Comparison of ENCODE assay signal across 17 cellular contexts in genomic region chr6:67493682-67494081, GRCh38.
DNase-seq lines count a peak whose midpoint lies in the region; ATAC-seq, FAIRE-seq and TF ChIP-seq lines count a peak whose summit lies in the region.
"Had no signal": no experiment of that assay in that cellular context is flagged by ENCODE, and none has a peak within 500 bp of the region (broad histone marks: within the 10 kb centered on the region; RNA-seq: fewer than 3 reads in every experiment).

No MANE protein-coding gene starts in this region.

- H3K23ac ChIP-seq in IMR-90 (ENCODE audit: low read depth, low read length) = no peak overlapping the region

- H3K4me2 ChIP-seq in A549 (no peak overlapping the region), IMR-90 (ENCODE audit: low read depth, low read length) (no peak overlapping the region), SU-DHL-6 (ENCODE audit: low read depth, low read length, poor library complexity, severe bottlenecking) (no peak overlapping the region)
- H3K4me2 ChIP-seq: BLaER1 had no signal

- peaks cover 28% of the 10 kb centered on the region for H3K9me3 Mint-ChIP-seq in activated CD8-positive, alpha-beta T cell treated with anti-CD3 and anti-CD28 coated beads, Interleukin-2, amount 10 ng/mL, durations not matched to agents 7 days and 5 days (ENCODE audit: insufficient read depth)

- CTCF ChIA-PET in A549 (lab: Yijun Ruan, JAX) = no interaction called here
- CTCF ChIA-PET in IMR-90 (lab: Yijun Ruan, JAX) = no interaction called here
- CTCF ChIA-PET in activated CD8-positive, alpha-beta T cell treated with anti-CD3 and anti-CD28 coated beads, Interleukin-2, amount 10 ng/mL, durations not matched to agents 7 days and 5 days (lab: Charles Lee) = no interaction called here

- H3K27ac ChIP-seq in A549 (no peak overlapping the region), IMR-90 (ENCODE audit: insufficient read depth, low read length) (no peak overlapping the region), SU-DHL-6 (ENCODE audit: low read depth, low read length) (no peak overlapping the region)
- H3K27ac ChIP-seq: BLaER1, C4-2B had no signal

- POLR2A ChIA-PET in A549 (lab: Yijun Ruan, JAX) = no interaction called here
- POLR2A ChIA-PET in IMR-90 (lab: Charles Lee; ENCODE audit: unreplicated experiment) = no interaction called here
- POLR2A ChIA-PET in activated CD8-positive, alpha-beta T cell treated with anti-CD3 and anti-CD28 coated beads, Interleukin-2, amount 10 ng/mL, durations not matched to agents 7 days and 5 days (lab: Charles Lee) = no interaction called here

- H4K5ac ChIP-seq in IMR-90 (ENCODE audit: low read depth, low read length) = no peak overlapping the region

- no peak overlapping the region for H4K8ac ChIP-seq in IMR-90 (ENCODE audit: low read depth in 2 of 2, low read length in 2 of 2)

- TF ChIP-seq CTCF in A549 (IDR thresholded peaks at IDR 0.05) (no peak), IMR-90 (conservative IDR thresholded peaks at IDR 0.05; ENCODE audit: low read depth, low read length) (no peak), SU-DHL-6 (IDR thresholded peaks at IDR 0.05; ENCODE audit: insufficient read depth, low read length, poor library complexity, severe bottlenecking) (no peak)

- H3K4me1 Mint-ChIP-seq in activated CD8-positive, alpha-beta T cell treated with anti-CD3 and anti-CD28 coated beads, Interleukin-2, amount 10 ng/mL, durations not matched to agents 7 days and 5 days (ENCODE audit: low read depth) = no peaks in the 10 kb centered on the region
- H3K4me1 Mint-ChIP-seq: B cell; CD4-positive, CD25-positive, alpha-beta regulatory T cell had no signal

- dilution Hi-C loops in IMR-90 (cut with HindIII; ENCODE audit: low sequenced_read_pairs, unreplicated experiment) = no loop called here

- H3K4me3 Mint-ChIP-seq in activated CD8-positive, alpha-beta T cell treated with anti-CD3 and anti-CD28 coated beads, Interleukin-2, amount 10 ng/mL, durations not matched to agents 7 days and 5 days = no peak overlapping the region
- H3K4me3 Mint-ChIP-seq: B cell; CD4-positive, CD25-positive, alpha-beta regulatory T cell; CD8-positive, alpha-beta T cell had no signal

- no peaks in the 10 kb centered on the region for H3K36me3 ChIP-seq in IMR-90 (ENCODE audit: control insufficient read depth, insufficient read depth, low read length)
- no peaks in the 10 kb centered on the region for H3K36me3 ChIP-seq in SU-DHL-6 (ENCODE audit: low read length)
- H3K36me3 ChIP-seq: BLaER1 had no signal

- H2BK120ac ChIP-seq in IMR-90 (ENCODE audit: low read depth, low read length) = no peak overlapping the region

- TF ChIP-seq RAD21 in A549 (conservative IDR thresholded peaks at IDR 0.05 in 1 of 2, IDR thresholded peaks at IDR 0.05 in 1 of 2) (no peak), IMR-90 (IDR thresholded peaks at IDR 0.05; ENCODE audit: low read length) (no peak)

- FAIRE-seq in A549 (lab: Jason Lieb, UNC) = no peak
- FAIRE-seq: GM12892 had no signal

- no peaks in the 10 kb centered on the region for H3K9me2 ChIP-seq in SU-DHL-6 (replicated peaks; ENCODE audit: insufficient read depth, low read length)

- no peak for TF ChIP-seq POLR2A in A549 (IDR thresholded peaks at IDR 0.05; ENCODE audit: low read length)
- TF ChIP-seq POLR2A in IMR-90 (IDR thresholded peaks at IDR 0.05; ENCODE audit: low read depth, low read length) = no peak

- H4K20me1 ChIP-seq in IMR-90 (ENCODE audit: insufficient read depth, low read length) = no peaks in the 10 kb centered on the region
- no peaks in the 10 kb centered on the region for H4K20me1 ChIP-seq in SU-DHL-6 (ENCODE audit: low read depth, low read length)
- H4K20me1 ChIP-seq: BLaER1 had no signal

- no peak overlapping the region for H3K56ac ChIP-seq in IMR-90 (ENCODE audit: extremely low read depth, insufficient read depth, low read length)

- no peak overlapping the region for H3K27ac Mint-ChIP-seq in activated CD8-positive, alpha-beta T cell treated with anti-CD3 and anti-CD28 coated beads, Interleukin-2, amount 10 ng/mL, durations not matched to agents 7 days and 5 days
- H3K27ac Mint-ChIP-seq: B cell; CD4-positive, CD25-positive, alpha-beta regulatory T cell; CD8-positive, alpha-beta T cell had no signal

- H2AFZ ChIP-seq in IMR-90 (replicated peaks; ENCODE audit: low read length, poor library complexity) = no peak overlapping the region
- H2AFZ ChIP-seq in SU-DHL-6 (ENCODE audit: low read depth, low read length, severe bottlenecking) = peak overlapping the region; percentile 85

- H2BK20ac ChIP-seq in IMR-90 (ENCODE audit: low read depth, low read length) = no peak overlapping the region

- H4K91ac ChIP-seq in IMR-90 (ENCODE audit: insufficient read depth, low read depth, low read length) = no peak overlapping the region

- no peaks in the 10 kb centered on the region for H3K79me1 ChIP-seq in IMR-90 (ENCODE audit: low read depth in 1 of 2, low read length in 2 of 2)

- H2AK5ac ChIP-seq in IMR-90 (ENCODE audit: low read depth, low read length) = no peak overlapping the region

- H3K9ac ChIP-seq in IMR-90 (ENCODE audit: low read depth, low read length) (no peak overlapping the region), SU-DHL-6 (ENCODE audit: low read length) (no peak overlapping the region)
- H3K9ac ChIP-seq: BLaER1 had no signal

- H3K4me1 ChIP-seq in A549 (no peaks in the 10 kb centered on the region), IMR-90 (ENCODE audit: control insufficient read depth, insufficient read depth, low read length) (no peaks in the 10 kb centered on the region)
- H3K4me1 ChIP-seq: BLaER1, Caco-2 had no signal

- H3K18ac ChIP-seq in IMR-90 (ENCODE audit: low read depth, low read length) = no peak overlapping the region

- DNase-seq in A549 (ENCODE audit: low read depth in 1 of 2, low spot score in 1 of 2) (no peak), IMR-90 (no peak), superior temporal gyrus (ENCODE audit: extremely low spot score) (no peak), HPDE6-E6E7 (ENCODE audit: extremely low spot score) (no peak)
- no peak for DNase-seq in activated CD8-positive, alpha-beta T cell treated with anti-CD3 and anti-CD28 coated beads, Interleukin-2, amount 10 ng/mL, durations not matched to agents 7 days and 5 days
- DNase-seq: Caco-2; CD4-positive, CD25-positive, alpha-beta regulatory T cell; CD8-positive, alpha-beta T cell; DND-41; GOT3; H7; HCEC 1CT had no signal

- BruUV-seq in IMR-90 (replicated peaks; lab: Mats Ljungman, UMichigan) = no TSS peak

- in situ Hi-C loops in IMR-90 (cut with MboI; ENCODE audit: low sequenced_read_pairs) = no loop called here

- H3K9me3 ChIP-seq in A549 (no peaks in the 10 kb centered on the region), IMR-90 (ENCODE audit: control insufficient read depth, insufficient read depth, low read length) (no peaks in the 10 kb centered on the region), SU-DHL-6 (ENCODE audit: insufficient read depth, low read length) (0 out of 2 replicates have a peak, but pooled peaks cover 3% of the 10 kb centered on the region)
- H3K9me3 ChIP-seq: BLaER1, Caco-2 had no signal

- no peaks in the 10 kb centered on the region for H3K27me3 Mint-ChIP-seq in activated CD8-positive, alpha-beta T cell treated with anti-CD3 and anti-CD28 coated beads, Interleukin-2, amount 10 ng/mL, durations not matched to agents 7 days and 5 days (ENCODE audit: low read depth)
- H3K27me3 Mint-ChIP-seq: B cell; CD4-positive, CD25-positive, alpha-beta regulatory T cell had no signal

- intact Hi-C loops in IMR-90 (cut with micrococcal nuclease) = no loop called here

- H3K27me3 ChIP-seq in IMR-90 (ENCODE audit: control insufficient read depth, insufficient read depth, low read length) = no peaks in the 10 kb centered on the region
- no peaks in the 10 kb centered on the region for H3K27me3 ChIP-seq in SU-DHL-6 (ENCODE audit: low read length)
- H3K27me3 ChIP-seq: BLaER1 had no signal

- no peaks in the 10 kb centered on the region for H3K9me1 ChIP-seq in IMR-90 (ENCODE audit: insufficient read depth, low read length)

- no peak overlapping the region for H3K14ac ChIP-seq in IMR-90 (replicated peaks; ENCODE audit: low read depth, low read length)

- H3F3A ChIP-seq in SU-DHL-6 (ENCODE audit: insufficient read depth) = no peaks in the 10 kb centered on the region

- TF ChIP-seq EP300 in A549 (IDR thresholded peaks at IDR 0.05) = no peak

- ATAC-seq in A549 (no peak), IMR-90 (ENCODE audit: low read depth) (no peak)
- no peak for ATAC-seq in activated CD8-positive, alpha-beta T cell treated with anti-CD3 and anti-CD28 coated beads, Interleukin-2, amount 10 ng/mL, durations not matched to agents 7 days and 5 days
- ATAC-seq: CD8-positive, alpha-beta T cell had no signal

- H3K4me3 ChIP-seq in A549 (no peak overlapping the region), IMR-90 (ENCODE audit: insufficient read depth, low read depth, low read length) (no peak overlapping the region), SU-DHL-6 (ENCODE audit: insufficient read depth, low read length, poor library complexity, severe bottlenecking) (no peak overlapping the region)
- H3K4me3 ChIP-seq: BLaER1 had no signal

- no peaks in the 10 kb centered on the region for H3K79me2 ChIP-seq in SU-DHL-6 (ENCODE audit: insufficient read depth, low read length)

- H3K4ac ChIP-seq in IMR-90 (ENCODE audit: low read depth, low read length) = no peak overlapping the region

- no peak overlapping the region for H2BK5ac ChIP-seq in IMR-90 (ENCODE audit: low read depth, low read length, poor library complexity, severe bottlenecking)

- H2BK15ac ChIP-seq in IMR-90 (ENCODE audit: low read depth, low read length) = no peak overlapping the region

- H2AK9ac ChIP-seq in IMR-90 (replicated peaks; ENCODE audit: low read depth, low read length, poor library complexity) = no peak overlapping the region

- no peaks in the 10 kb centered on the region for H3K36me3 Mint-ChIP-seq in activated CD8-positive, alpha-beta T cell treated with anti-CD3 and anti-CD28 coated beads, Interleukin-2, amount 10 ng/mL, durations not matched to agents 7 days and 5 days (ENCODE audit: low read depth)
- H3K36me3 Mint-ChIP-seq: CD4-positive, CD25-positive, alpha-beta regulatory T cell; CD8-positive, alpha-beta T cell had no signal

TF ChIP-seq in A549, 52 proteins besides CTCF, POLR2A, EP300 and RAD21:
- TF ChIP-seq MAZ (IDR thresholded peaks at IDR 0.05; ENCODE audit: borderline replicate concordance, low read depth, low read length) (no peak), MAFK (IDR thresholded peaks at IDR 0.05; ENCODE audit: partially characterized antibody) (peak; percentile 97)

TF ChIP-seq in IMR-90, 13 proteins besides CTCF, POLR2A, EP300 and RAD21 (continues in another document):
- TF ChIP-seq NFE2L2 (IDR thresholded peaks at IDR 0.05; ENCODE audit: low read depth, low read length) (no peak), RFX5 (IDR thresholded peaks at IDR 0.05; ENCODE audit: low read depth, low read length) (no peak), RCOR1 (IDR thresholded peaks at IDR 0.05; ENCODE audit: insufficient replicate concordance, low read length) (no peak), USF2 (IDR thresholded peaks at IDR 0.05; ENCODE audit: low read depth, low read length) (no peak)
